In genomic region chr1:194044892-194045291, GRCh38 we compare ENCODE assay signal across 12 cellular contexts.
"Had no signal": no experiment of that assay in that cellular context is flagged by ENCODE, and none has a peak within 500 bp of the region (broad histone marks: within the 10 kb centered on the region; RNA-seq: fewer than 3 reads in every experiment).

No MANE protein-coding gene starts in this region.

- H3K36me3 Mint-ChIP-seq: activated naive CD8-positive, alpha-beta T cell treated with anti-CD3 and anti-CD28 coated beads for 36 hours had no signal

- DNase-seq: activated CD4-positive, alpha-beta T cell treated with anti-CD3 and anti-CD28 coated beads, Interleukin-2, amount 50 U/mL, for 1 hour; activated CD4-positive, CD25-positive, alpha-beta regulatory T cell; activated naive CD8-positive, alpha-beta T cell treated with anti-CD3 and anti-CD28 coated beads for 36 hours; activated T-cell treated with anti-CD3 and anti-CD28 coated beads for 4 hours; anterior cingulate cortex; esophagus squamous epithelium; mammary epithelial cell; nephron progenitor cell; sigmoid colon; stimulated activated CD4-positive, alpha-beta T cell treated with anti-CD3 and anti-CD28 coated beads, Interleukin-2, amount 100 ng/mL, for 24 hours; stimulated activated naive CD4-positive, alpha-beta T cell treated with Interleukin-2 at 50 U/mL for 16 hours had no signal

- H3K27ac Mint-ChIP-seq: activated naive CD8-positive, alpha-beta T cell treated with anti-CD3 and anti-CD28 coated beads for 36 hours; T-helper 1 cell treated with Interleukin-12 subunit alpha and Interleukin-12 subunit beta and Interleukin-4 antibody, amounts not matched to agents 30 μg/mL and 1 μg/mL, for 36 hours had no signal

- H3K4me1 ChIP-seq: esophagus squamous epithelium had no signal

- H3K9me3 ChIP-seq: esophagus squamous epithelium, sigmoid colon had no signal

- H3K27me3 ChIP-seq: esophagus squamous epithelium, sigmoid colon had no signal

- H3K9me3 Mint-ChIP-seq: activated naive CD8-positive, alpha-beta T cell treated with anti-CD3 and anti-CD28 coated beads for 36 hours; nephron progenitor cell; T-helper 1 cell treated with Interleukin-12 subunit alpha and Interleukin-12 subunit beta and Interleukin-4 antibody, amounts not matched to agents 30 μg/mL and 1 μg/mL, for 36 hours had no signal

- H3K36me3 ChIP-seq: esophagus squamous epithelium, sigmoid colon had no signal

- H3K4me3 Mint-ChIP-seq: activated naive CD8-positive, alpha-beta T cell treated with anti-CD3 and anti-CD28 coated beads for 36 hours; nephron progenitor cell; T-helper 1 cell treated with Interleukin-12 subunit alpha and Interleukin-12 subunit beta and Interleukin-4 antibody, amounts not matched to agents 30 μg/mL and 1 μg/mL, for 36 hours had no signal

- H3K27ac ChIP-seq: esophagus squamous epithelium, sigmoid colon had no signal

- H3K4me3 ChIP-seq: esophagus squamous epithelium, sigmoid colon had no signal
